ENCODE assay signal across 8 cellular contexts in the genomic region with DNA sequence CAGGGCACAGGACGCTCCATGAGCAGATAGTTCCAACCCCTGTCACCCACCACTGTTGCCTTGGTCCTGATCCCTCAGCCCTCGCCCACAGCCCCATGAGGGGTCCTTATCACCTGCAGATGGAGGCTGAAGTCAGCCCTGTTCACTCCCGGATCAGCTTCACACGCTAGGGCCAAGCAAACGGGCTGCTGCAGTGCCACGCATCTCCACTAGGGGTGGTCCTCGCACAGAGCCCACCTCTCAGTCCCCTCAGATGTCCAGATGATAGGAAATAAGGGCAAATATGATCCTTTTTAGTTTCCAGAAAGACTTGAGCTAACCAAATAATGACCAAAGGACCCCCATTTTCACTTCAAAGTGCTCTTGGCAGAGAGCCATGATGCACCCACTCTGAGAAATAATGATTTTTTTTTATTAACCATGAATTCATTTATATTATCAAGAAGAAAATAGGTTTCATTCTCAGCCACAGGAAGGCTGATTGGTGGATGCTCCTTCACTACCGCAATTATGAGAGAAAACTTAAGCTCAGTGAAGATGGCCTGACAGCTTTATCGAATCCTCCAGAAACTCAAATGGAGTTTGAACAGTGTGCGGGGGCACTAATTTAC.
DNase-seq lines count a peak whose midpoint lies in the region; ATAC-seq, FAIRE-seq and TF ChIP-seq lines count a peak whose summit lies in the region.

No MANE protein-coding gene starts in this region.

- no peak for FAIRE-seq in HTR-8/SVneo (lab: Jason Lieb, UNC)

- no peaks in the 10 kb centered on the region for H3K9me3 Mint-ChIP-seq in activated naive CD8-positive, alpha-beta T cell treated with anti-CD3 and anti-CD28 coated beads, Interleukin-2, amount 50 U/mL, for 24 hours
- no peaks in the 10 kb centered on the region for H3K9me3 Mint-ChIP-seq in osteocyte (ENCODE audit: unreplicated experiment)

- no peak overlapping the region for H3K4me3 Mint-ChIP-seq in activated naive CD8-positive, alpha-beta T cell treated with anti-CD3 and anti-CD28 coated beads, Interleukin-2, amount 50 U/mL, for 24 hours
- H3K4me3 Mint-ChIP-seq in osteocyte (ENCODE audit: unreplicated experiment) = no peak overlapping the region

- DNase-seq in EL = peak; percentile 26
- peak; percentile 39 for DNase-seq in HTR-8/SVneo (ENCODE audit: insufficient read length, low spot score)
- peak; percentile 56 for DNase-seq in activated naive CD8-positive, alpha-beta T cell treated with anti-CD3 and anti-CD28 coated beads, Interleukin-2, amount 50 U/mL, for 24 hours
- DNase-seq in osteocyte (ENCODE audit: extremely low spot score, unreplicated experiment) = no peak
- DNase-seq in NCI-H524 treated with DMSO at 0.1 percent for 48 hours (lab: John Stamatoyannopoulos, UW) = no peak
- no peak for DNase-seq in esophagus squamous epithelium (lab: John Stamatoyannopoulos, UW)
- DNase-seq in NCI-H774 (lab: John Stamatoyannopoulos, UW) = no peak

- H3K4me3 ChIP-seq in esophagus squamous epithelium = no peak overlapping the region

- no peaks in the 10 kb centered on the region for H3K4me1 Mint-ChIP-seq in activated naive CD8-positive, alpha-beta T cell treated with anti-CD3 and anti-CD28 coated beads, Interleukin-2, amount 50 U/mL, for 24 hours
- no peaks in the 10 kb centered on the region for H3K4me1 Mint-ChIP-seq in osteocyte (ENCODE audit: unreplicated experiment)

- H3K36me3 ChIP-seq in esophagus squamous epithelium = no peaks in the 10 kb centered on the region

- H3K27ac ChIP-seq in esophagus squamous epithelium = no peak overlapping the region

- 50% methylated on average over 9 to 10 of the region's 10 CpGs for WGBS in esophagus squamous epithelium, 2 donors

- no peak overlapping the region for H3K27ac Mint-ChIP-seq in activated naive CD8-positive, alpha-beta T cell treated with anti-CD3 and anti-CD28 coated beads, Interleukin-2, amount 50 U/mL, for 24 hours
- no peak overlapping the region for H3K27ac Mint-ChIP-seq in osteocyte (ENCODE audit: unreplicated experiment)

- TF ChIP-seq POLR2A in esophagus squamous epithelium (IDR thresholded peaks at IDR 0.05) = no peak

- no peaks in the 10 kb centered on the region for H3K36me3 Mint-ChIP-seq in activated naive CD8-positive, alpha-beta T cell treated with anti-CD3 and anti-CD28 coated beads, Interleukin-2, amount 50 U/mL, for 24 hours (ENCODE audit: low read depth)
- no peaks in the 10 kb centered on the region for H3K36me3 Mint-ChIP-seq in osteocyte (ENCODE audit: unreplicated experiment)

- H3K9me3 ChIP-seq in esophagus squamous epithelium = no peaks in the 10 kb centered on the region

- H3K4me1 ChIP-seq in esophagus squamous epithelium = no peaks in the 10 kb centered on the region

- peak; percentile 89 for ATAC-seq in GM19467 (IDR thresholded peaks at IDR 0.05; ENCODE audit: unreplicated experiment)
- peak; percentile 53 for ATAC-seq in activated naive CD8-positive, alpha-beta T cell treated with anti-CD3 and anti-CD28 coated beads, Interleukin-2, amount 50 U/mL, for 24 hours

- peaks cover 8% of the 10 kb centered on the region for H3K27me3 Mint-ChIP-seq in activated naive CD8-positive, alpha-beta T cell treated with anti-CD3 and anti-CD28 coated beads, Interleukin-2, amount 50 U/mL, for 24 hours
- peaks cover 48% of the 10 kb centered on the region for H3K27me3 Mint-ChIP-seq in osteocyte (ENCODE audit: unreplicated experiment)

- TF ChIP-seq CTCF in osteocyte (IDR thresholded peaks at IDR 0.05) = peak; percentile 51
- peak in 2 of 6 experiments; percentile 26 to 27 for TF ChIP-seq CTCF in esophagus squamous epithelium (IDR thresholded peaks at IDR 0.05)

- intact Hi-C loops in esophagus squamous epithelium (cut with DNase I) = no loop called here

- no peaks in the 10 kb centered on the region for H3K27me3 ChIP-seq in esophagus squamous epithelium

Comparison
In these comparisons a context has a peak if more than half of its experiments do, and no peak if none do; other contexts are left out.
1. DNase-seq: peak in EL (single experiment), HTR-8/SVneo (single experiment) and activated naive CD8-positive, alpha-beta T cell treated with anti-CD3 and anti-CD28 coated beads, Interleukin-2, amount 50 U/mL, for 24 hours (single experiment); none in osteocyte (single experiment), NCI-H524 treated with DMSO at 0.1 percent for 48 hours (single experiment), esophagus squamous epithelium (single experiment) and NCI-H774 (single experiment).